Comparison of ENCODE assay signal across 24 cellular contexts in the genomic region with DNA sequence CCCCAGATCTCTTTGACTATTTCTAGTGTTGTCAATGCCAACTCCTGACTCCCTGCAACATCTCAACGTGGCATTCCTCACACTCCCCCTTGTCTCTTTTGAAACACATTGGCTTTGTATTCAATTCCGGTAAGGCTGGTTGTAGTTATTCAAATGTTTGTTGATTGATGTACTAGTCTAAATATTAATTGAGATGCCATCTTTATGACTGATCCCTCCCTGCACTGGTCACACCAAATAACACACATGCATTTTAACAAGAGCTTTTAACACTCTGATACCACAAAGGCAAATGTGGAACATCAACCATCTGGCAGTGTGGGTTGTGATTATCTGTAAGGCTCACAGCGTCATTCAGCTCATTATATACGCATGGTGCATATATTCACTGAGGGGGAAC.
"Had no signal": no experiment of that assay in that cellular context is flagged by ENCODE, and none has a peak within 500 bp of the region (broad histone marks: within the 10 kb centered on the region; RNA-seq: fewer than 3 reads in every experiment).

No MANE protein-coding gene starts in this region.

- H3K27ac ChIP-seq: ascending aorta, breast epithelium, SJCRH30, SK-N-MC had no signal

- H3K4me1 ChIP-seq: ascending aorta, breast epithelium, SJCRH30 had no signal

- H3K4me3 Mint-ChIP-seq: activated CD4-positive, alpha-beta T cell treated with anti-CD3 and anti-CD28 coated beads for 36 hours; activated CD4-positive, alpha-beta T cell treated with anti-CD3 and anti-CD28 coated beads, Interleukin-2, amount 10 ng/mL, durations not matched to agents 7 days and 5 days; activated CD8-positive, alpha-beta T cell treated with anti-CD3 and anti-CD28 coated beads, Interleukin-2, amount 10 ng/mL, durations not matched to agents 7 days and 5 days; activated naive CD4-positive, alpha-beta T cell treated with anti-CD3 and anti-CD28 coated beads, Interleukin-2, amount 50 U/mL, for 24 hours; activated naive CD8-positive, alpha-beta T cell treated with anti-CD3 and anti-CD28 coated beads, Interleukin-2, amount 10 ng/mL, durations not matched to agents 7 days and 5 days; activated T-cell treated with anti-CD3 and anti-CD28 coated beads, Interleukin-2, amount 50 U/mL, for 24 hours; T-helper 1 cell treated with Interleukin-12 subunit alpha and Interleukin-12 subunit beta and Interleukin-4 antibody, amounts not matched to agents 30 μg/mL and 1 μg/mL, for 36 hours; T-helper 2 cell treated with Interferon-gamma antibody and Interleukin-4, amounts not matched to agents 5 μg/mL and 100 μg/mL, for 36 hours had no signal

- H3K4me1 Mint-ChIP-seq: activated CD4-positive, alpha-beta T cell treated with anti-CD3 and anti-CD28 coated beads for 36 hours; activated CD4-positive, alpha-beta T cell treated with anti-CD3 and anti-CD28 coated beads, Interleukin-2, amount 10 ng/mL, durations not matched to agents 7 days and 5 days; activated naive CD4-positive, alpha-beta T cell treated with anti-CD3 and anti-CD28 coated beads, Interleukin-2, amount 50 U/mL, for 24 hours; activated naive CD8-positive, alpha-beta T cell treated with anti-CD3 and anti-CD28 coated beads, Interleukin-2, amount 10 ng/mL, durations not matched to agents 7 days and 5 days had no signal

- H3K27ac Mint-ChIP-seq: activated CD4-positive, alpha-beta T cell treated with anti-CD3 and anti-CD28 coated beads for 36 hours; activated CD4-positive, alpha-beta T cell treated with anti-CD3 and anti-CD28 coated beads, Interleukin-2, amount 10 ng/mL, durations not matched to agents 7 days and 5 days; activated CD8-positive, alpha-beta T cell treated with anti-CD3 and anti-CD28 coated beads, Interleukin-2, amount 10 ng/mL, durations not matched to agents 7 days and 5 days; activated naive CD4-positive, alpha-beta T cell treated with anti-CD3 and anti-CD28 coated beads, Interleukin-2, amount 50 U/mL, for 24 hours; activated naive CD8-positive, alpha-beta T cell treated with anti-CD3 and anti-CD28 coated beads, Interleukin-2, amount 10 ng/mL, durations not matched to agents 7 days and 5 days; activated T-cell treated with anti-CD3 and anti-CD28 coated beads, Interleukin-2, amount 50 U/mL, for 24 hours; activated T-helper 2 cell treated with anti-CD3 and anti-CD28 coated beads, Interferon-gamma antibody, Interleukin-2, Interleukin-4, amounts not matched to agents 10 μg/mL and 5 μg/mL and 100 μg/mL, durations not matched to agents 14 hours and 24 hours and 36 hours; T-helper 1 cell treated with Interleukin-12 subunit alpha and Interleukin-12 subunit beta and Interleukin-4 antibody, amounts not matched to agents 30 μg/mL and 1 μg/mL, for 36 hours; T-helper 2 cell treated with Interferon-gamma antibody and Interleukin-4, amounts not matched to agents 5 μg/mL and 100 μg/mL, for 36 hours had no signal

- H3K9me3 ChIP-seq: SJCRH30 had no signal

- H3K36me3 ChIP-seq: ascending aorta, breast epithelium, SJCRH30 had no signal

- H3K27me3 Mint-ChIP-seq: activated CD4-positive, alpha-beta T cell treated with anti-CD3 and anti-CD28 coated beads, Interleukin-2, amount 10 ng/mL, durations not matched to agents 7 days and 5 days; activated naive CD8-positive, alpha-beta T cell treated with anti-CD3 and anti-CD28 coated beads, Interleukin-2, amount 10 ng/mL, durations not matched to agents 7 days and 5 days had no signal

- H3K36me3 Mint-ChIP-seq: activated naive CD4-positive, alpha-beta T cell treated with anti-CD3 and anti-CD28 coated beads, Interleukin-2, amount 50 U/mL, for 24 hours; activated naive CD8-positive, alpha-beta T cell treated with anti-CD3 and anti-CD28 coated beads, Interleukin-2, amount 10 ng/mL, durations not matched to agents 7 days and 5 days had no signal

- H3K27me3 ChIP-seq: ascending aorta, breast epithelium, SJCRH30 had no signal

- H3K4me3 ChIP-seq: ascending aorta, breast epithelium, SJCRH30, SK-N-MC had no signal

- DNase-seq: activated CD4-positive, alpha-beta T cell treated with anti-CD3 and anti-CD28 coated beads for 36 hours; activated CD4-positive, alpha-beta T cell treated with anti-CD3 and anti-CD28 coated beads, Interleukin-2, amount 10 ng/mL, durations not matched to agents 7 days and 5 days; activated CD4-positive, alpha-beta T cell treated with anti-CD3 and anti-CD28 coated beads, Interleukin-2, amount 50 U/mL, for 48 hours; activated CD8-positive, alpha-beta T cell treated with anti-CD3 and anti-CD28 coated beads, Interleukin-2, amount 10 ng/mL, durations not matched to agents 7 days and 5 days; activated gamma-delta T cell; activated naive CD4-positive, alpha-beta T cell treated with Interleukin-2 at 50 U/mL for 16 hours; activated naive CD8-positive, alpha-beta T cell treated with anti-CD3 and anti-CD28 coated beads, Interleukin-2, amount 10 ng/mL, durations not matched to agents 7 days and 5 days; activated T-cell treated with anti-CD3 and anti-CD28 coated beads, Interleukin-2, amount 50 U/mL, for 24 hours; amygdala; NCI-H1092 treated with DMSO at 0.1 percent for 48 hours; NCI-H146; NCI-H1930; NCI-H2081 treated with DMSO at 0.1 percent for 48 hours; NCI-H226; NCI-H510A treated with DMSO at 0.1 percent for 48 hours; SHP77; SJCRH30 had no signal
